ENCODE assay signal across 14 cellular contexts in the genomic region with DNA sequence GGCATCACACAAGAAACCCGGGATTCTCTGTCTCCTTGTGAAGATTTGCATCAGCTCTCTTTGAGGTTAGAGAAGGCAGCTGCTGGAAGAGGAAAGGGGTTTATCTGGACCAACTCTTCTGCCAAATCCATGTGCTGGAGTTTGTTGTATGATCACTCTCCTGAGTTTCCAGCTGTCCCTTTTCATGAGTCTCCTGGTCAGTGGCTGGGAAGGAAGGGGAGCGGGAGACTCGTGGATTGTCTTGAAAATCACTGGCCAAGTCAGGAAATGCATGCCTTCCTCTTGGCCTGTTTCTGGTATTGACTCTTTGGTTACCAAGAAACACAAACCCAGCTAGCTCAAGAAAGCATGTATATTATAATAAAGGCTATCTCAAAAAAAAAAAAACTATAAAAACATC. TPM values are rescaled to one million over a fixed set of nuclear protein-coding genes. Genes with fewer than 3 reads are reported as not detected.
A peak's percentile ranks its signal among the peaks of the same experiment; 100 is the strongest.
DNase-seq lines count a peak whose midpoint lies in the region; ATAC-seq lines count a peak whose summit lies in the region.
"Had no signal": no experiment of that assay in that cellular context is flagged by ENCODE, and none has a peak within 500 bp of the region (broad histone marks: within the 10 kb centered on the region; RNA-seq: fewer than 3 reads in every experiment).

No MANE protein-coding gene starts in this region.

- H3K27ac ChIP-seq in esophagus (ENCODE audit: low read depth in 2 of 2, low read length in 1 of 2) (peak overlapping the region; percentile 40 to 78), mesodermal cell (ENCODE audit: low read depth, low read length, severe bottlenecking) (peak overlapping the region; percentile 30), stomach smooth muscle (ENCODE audit: low read length) (peak overlapping the region; percentile 69)

- H3K27me3 Mint-ChIP-seq in activated CD8-positive, alpha-beta memory T cell treated with anti-CD3 and anti-CD28 coated beads, Interleukin-2, amount 10 ng/mL, durations not matched to agents 7 days and 5 days, result no peaks in the 10 kb centered on the region

- ATAC-seq in activated CD8-positive, alpha-beta memory T cell treated with anti-CD3 and anti-CD28 coated beads, Interleukin-2, amount 10 ng/mL, durations not matched to agents 7 days and 5 days, result no peak
- no peak for ATAC-seq in GM21390 (IDR thresholded peaks at IDR 0.05; ENCODE audit: unreplicated experiment)
- ATAC-seq in HG03469 (IDR thresholded peaks at IDR 0.05; ENCODE audit: unreplicated experiment), result no peak
- ATAC-seq: natural killer cell had no signal

- CTCF ChIA-PET in activated CD8-positive, alpha-beta memory T cell treated with anti-CD3 and anti-CD28 coated beads, Interleukin-2, amount 10 ng/mL, durations not matched to agents 7 days and 5 days (lab: Charles Lee), result interaction anchor here (0.8 kb wide), 1 partner anchor 124 kb away, joined by 3 read pairs; no protein-coding TSS in a partner anchor

- no peaks in the 10 kb centered on the region for H3K27me3 ChIP-seq in esophagus (ENCODE audit: control insufficient read depth in 1 of 2, insufficient read depth in 2 of 2, low read length in 2 of 2)
- H3K27me3 ChIP-seq in stomach smooth muscle (ENCODE audit: control insufficient read depth in 1 of 2, insufficient read depth in 2 of 2, low read length in 2 of 2), result no peaks in the 10 kb centered on the region
- H3K27me3 ChIP-seq: Peyer's patch had no signal

- H3K4me3 Mint-ChIP-seq in activated CD8-positive, alpha-beta memory T cell treated with anti-CD3 and anti-CD28 coated beads, Interleukin-2, amount 10 ng/mL, durations not matched to agents 7 days and 5 days, result no peak overlapping the region
- H3K4me3 Mint-ChIP-seq: natural killer cell had no signal

- no peaks in the 10 kb centered on the region for H3K9me3 ChIP-seq in esophagus (ENCODE audit: control insufficient read depth in 2 of 2, insufficient read depth in 1 of 2, low read depth in 1 of 2, low read length in 1 of 2)
- H3K9me3 ChIP-seq in mesodermal cell (ENCODE audit: control insufficient read depth, low read length), result no peaks in the 10 kb centered on the region
- no peaks in the 10 kb centered on the region for H3K9me3 ChIP-seq in stomach smooth muscle (ENCODE audit: control insufficient read depth in 2 of 2, low read length in 2 of 2)
- H3K9me3 ChIP-seq: Peyer's patch had no signal

- no peaks in the 10 kb centered on the region for H3K9me3 Mint-ChIP-seq in activated CD8-positive, alpha-beta memory T cell treated with anti-CD3 and anti-CD28 coated beads, Interleukin-2, amount 10 ng/mL, durations not matched to agents 7 days and 5 days (ENCODE audit: low read depth)
- H3K9me3 Mint-ChIP-seq: natural killer cell had no signal

- peaks cover 50% of the 10 kb centered on the region for H3K36me3 Mint-ChIP-seq in activated CD8-positive, alpha-beta memory T cell treated with anti-CD3 and anti-CD28 coated beads, Interleukin-2, amount 10 ng/mL, durations not matched to agents 7 days and 5 days

- peaks cover 8% of the 10 kb centered on the region for H3K4me1 Mint-ChIP-seq in activated CD8-positive, alpha-beta memory T cell treated with anti-CD3 and anti-CD28 coated beads, Interleukin-2, amount 10 ng/mL, durations not matched to agents 7 days and 5 days

- peak overlapping the region; percentile 51 for H3K27ac Mint-ChIP-seq in activated CD8-positive, alpha-beta memory T cell treated with anti-CD3 and anti-CD28 coated beads, Interleukin-2, amount 10 ng/mL, durations not matched to agents 7 days and 5 days

- H3K4me1 ChIP-seq in esophagus (ENCODE audit: control insufficient read depth in 2 of 2, insufficient read depth in 2 of 2, low read length in 1 of 2), result peaks cover 3 to 25% of the 10 kb centered on the region in 2 donors
- peaks cover 29% of the 10 kb centered on the region for H3K4me1 ChIP-seq in mesodermal cell (ENCODE audit: control insufficient read depth, insufficient read depth, low read length, poor library complexity, severe bottlenecking)
- H3K4me1 ChIP-seq in stomach smooth muscle (ENCODE audit: control insufficient read depth, insufficient read depth, low read length), result peaks cover 31% of the 10 kb centered on the region

- H3K4me3 ChIP-seq in esophagus (ENCODE audit: low read depth in 1 of 2, low read length in 2 of 2) (no peak overlapping the region), mesodermal cell (ENCODE audit: extremely low read depth, insufficient read depth, low read length, poor library complexity, severe bottlenecking) (no peak overlapping the region), stomach smooth muscle (ENCODE audit: low read length in 2 of 2) (no peak overlapping the region)
- H3K4me3 ChIP-seq: Peyer's patch had no signal

- WGBS in esophagus, 2 donors, result 31 to 39% methylated on average over 3 of the region's 3 CpGs
- WGBS in mesodermal cell (ENCODE audit: insufficient coverage in 2 of 2), 2 experiments, result 40% methylated on average over 3 of the region's 3 CpGs; no CpG with 5 or more reads in 1 of the 2 experiments

- no peak for DNase-seq in activated CD8-positive, alpha-beta memory T cell treated with anti-CD3 and anti-CD28 coated beads, Interleukin-2, amount 10 ng/mL, durations not matched to agents 7 days and 5 days
- DNase-seq in activated CD8-positive, alpha-beta memory T cell treated with anti-CD3 and anti-CD28 coated beads, Interleukin-2, amount 50 U/mL, for 48 hours, result no peak
- no peak for DNase-seq in NCI-H1105 treated with DMSO at 0.1 percent for 48 hours (lab: John Stamatoyannopoulos, UW)
- DNase-seq: DMS153; effector memory CD4-positive, alpha-beta T cell; natural killer cell; Peyer's patch had no signal

- no peak overlapping the region for H3K9ac ChIP-seq in stomach smooth muscle (ENCODE audit: low read length in 2 of 2)

- H3K36me3 ChIP-seq in esophagus (ENCODE audit: control insufficient read depth in 2 of 2, insufficient read depth in 2 of 2, low read length in 1 of 2) (peaks cover 16 to 28% of the 10 kb centered on the region in 2 donors), mesodermal cell (ENCODE audit: control insufficient read depth, insufficient read depth, low read length) (peaks cover 73% of the 10 kb centered on the region), stomach smooth muscle (ENCODE audit: control insufficient read depth in 2 of 2, insufficient read depth in 2 of 2, low read length in 2 of 2) (peaks cover 18 to 23% of the 10 kb centered on the region in 2 donors)

RNA-seq across cellular contexts. Expression of gene TACR2, which starts 38.8 kb away (rescaled TPM):
- total RNA-seq in activated CD8-positive, alpha-beta memory T cell treated with anti-CD3 and anti-CD28 coated beads, Interleukin-2, amount 10 ng/mL, durations not matched to agents 7 days and 5 days, result not detected
- 1 to 10 TPM; 5.8 to 9.6 TPM for polyA plus RNA-seq in esophagus
- not detected for polyA plus RNA-seq in mesodermal cell (2013, experiment 1 of 2)
- polyA plus RNA-seq in mesodermal cell (2013, experiment 2 of 2), result not detected
- total RNA-seq: natural killer cell; NCI-H460; T-helper 2 cell treated with Interferon-gamma antibody and Interleukin-4, amounts not matched to agents 100 ng/mL and 5 ng/mL, for 36 hours had no signal
